In genomic region chr20:32589769-32590168, GRCh38 we compare ENCODE assay signal across 4 cellular contexts.
TF ChIP-seq lines count a peak whose summit lies in the region.

No MANE protein-coding gene starts in this region.

TF ChIP-seq in HCT116, 20 proteins besides CTCF, POLR2A, EP300 and RAD21 (continues in another document):
- no peak for TF ChIP-seq ZFX (IDR thresholded peaks at IDR 0.05)
- TF ChIP-seq EGR1 (IDR thresholded peaks at IDR 0.05; ENCODE audit: low read depth): no peak
- no peak for TF ChIP-seq MAX (IDR thresholded peaks at IDR 0.05)
- TF ChIP-seq CBX3 (IDR thresholded peaks at IDR 0.05; ENCODE audit: low read depth): no peak
- no peak for TF ChIP-seq ATF3 (IDR thresholded peaks at IDR 0.05)
- TF ChIP-seq ELF1 (IDR thresholded peaks at IDR 0.05; ENCODE audit: borderline replicate concordance, low read depth): no peak
- no peak for TF ChIP-seq SRF (IDR thresholded peaks at IDR 0.05; ENCODE audit: low read depth)
- no peak for TF ChIP-seq POLR2AphosphoS5 (IDR thresholded peaks at IDR 0.05; ENCODE audit: low read depth, low read length)
- no peak for TF ChIP-seq REST (IDR thresholded peaks at IDR 0.05; ENCODE audit: low read depth)

TF ChIP-seq in IMR-90, 13 proteins besides CTCF, POLR2A, EP300 and RAD21:
- TF ChIP-seq CHD1 (IDR thresholded peaks at IDR 0.05; ENCODE audit: low read depth, low read length) (no peak), USF2 (IDR thresholded peaks at IDR 0.05; ENCODE audit: low read depth, low read length) (no peak), RCOR1 (IDR thresholded peaks at IDR 0.05; ENCODE audit: insufficient replicate concordance, low read length) (no peak), RFX5 (IDR thresholded peaks at IDR 0.05; ENCODE audit: low read depth, low read length) (no peak), MAFK (IDR thresholded peaks at IDR 0.05; ENCODE audit: low read depth, low read length) (no peak)

TF ChIP-seq in GM12878, 131 proteins besides CTCF, POLR2A, EP300 and RAD21:
- TF ChIP-seq ZNF24 (IDR thresholded peaks at IDR 0.05) (peak; percentile 56; the same call in 1 of the 2 replicates), ESRRA (IDR thresholded peaks at IDR 0.05; ENCODE audit: low read length) (no peak)

TF ChIP-seq in HEK293T, 16 proteins besides CTCF, POLR2A, EP300 and RAD21:
- TF ChIP-seq FOXA1 (IDR thresholded peaks at IDR 0.05) (no peak), SP1 (IDR thresholded peaks at IDR 0.05) (no peak), PKNOX1 (IDR thresholded peaks at IDR 0.05) (no peak), TARDBP (IDR thresholded peaks at IDR 0.05) (no peak), L3MBTL2 (conservative IDR thresholded peaks at IDR 0.05) (no peak), NFRKB (IDR thresholded peaks at IDR 0.05) (no peak), BHLHE40 (IDR thresholded peaks at IDR 0.05; ENCODE audit: borderline replicate concordance) (no peak), SUZ12 (IDR thresholded peaks at IDR 0.05) (no peak), FOXM1 (IDR thresholded peaks at IDR 0.05; ENCODE audit: borderline replicate concordance) (no peak), ELF4 (IDR thresholded peaks at IDR 0.05) (no peak), FOXK2 (IDR thresholded peaks at IDR 0.05) (no peak), ARNT (IDR thresholded peaks at IDR 0.05) (no peak), HDGF (IDR thresholded peaks at IDR 0.05; ENCODE audit: borderline replicate concordance) (no peak), ZNF384 (IDR thresholded peaks at IDR 0.05) (no peak), CTBP1 (IDR thresholded peaks at IDR 0.05; ENCODE audit: borderline replicate concordance) (no peak), LEF1 (IDR thresholded peaks at IDR 0.05; ENCODE audit: borderline replicate concordance) (no peak)
